ENCODE assay signal across 8 cellular contexts in the genomic region with DNA sequence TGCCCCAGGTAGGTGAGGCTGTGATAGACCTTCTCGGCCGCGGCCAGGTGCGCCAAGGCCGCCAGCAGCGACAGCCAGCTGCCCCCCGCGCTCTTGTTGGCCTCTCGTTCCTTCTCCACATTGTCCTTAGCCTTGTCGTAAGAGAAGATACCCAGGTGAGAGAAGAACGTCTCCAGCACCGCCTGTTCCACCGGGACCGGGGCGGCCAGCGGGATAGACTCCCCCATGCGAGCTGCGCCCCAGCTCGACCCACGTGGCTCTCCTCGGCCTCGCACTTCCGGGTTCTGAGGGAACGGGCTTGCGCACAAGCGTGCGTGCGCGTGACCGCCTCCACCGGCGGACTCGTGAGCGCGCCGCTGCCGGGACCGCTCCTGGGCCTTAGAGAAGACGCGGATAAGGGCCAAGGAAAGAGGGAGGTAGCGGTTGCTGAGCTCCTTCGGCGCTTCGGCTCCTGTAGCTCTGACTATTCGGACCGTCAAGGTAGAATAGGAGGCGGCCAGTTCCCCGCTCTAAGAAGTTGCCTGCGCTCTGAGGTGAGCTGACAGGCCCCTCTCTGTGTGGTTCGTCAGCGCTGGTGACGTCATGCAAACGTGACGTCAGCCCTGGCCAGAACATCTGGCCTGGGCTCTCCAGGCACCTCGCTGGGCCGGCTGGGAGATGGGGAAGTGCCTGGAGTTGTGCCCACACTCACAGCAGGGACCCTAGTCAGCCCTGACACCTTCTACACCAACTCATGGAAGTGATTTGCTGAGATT. TPM values are rescaled to one million over a fixed set of nuclear protein-coding genes. Genes with fewer than 3 reads are reported as not detected.
A peak's percentile ranks its signal among the peaks of the same experiment; 100 is the strongest.
DNase-seq lines count a peak whose midpoint lies in the region; ATAC-seq and TF ChIP-seq lines count a peak whose summit lies in the region.

A gene (minus strand): TSS at position 286 of the 755 bp plus-strand sequence. CDS start 59 bp downstream, at position 227.

- ATAC-seq in GM21528 (IDR thresholded peaks at IDR 0.05; ENCODE audit: low FRiP score, unreplicated experiment), result peak; percentile 96
- ATAC-seq in mucosa of descending colon, result peak; percentile 99

- H3K4me2 ChIP-seq in OCI-LY3 (ENCODE audit: low read length), result peak within 1 kb of the TSS; percentile 93

- no peaks in the 10 kb centered on the region for H4K20me1 ChIP-seq in OCI-LY3 (ENCODE audit: insufficient read depth, low read length)

- H3K4me3 ChIP-seq in OCI-LY3 (ENCODE audit: low read length) (peak within 1 kb of the TSS; percentile 97), mucosa of descending colon (peak within 1 kb of the TSS; percentile 48)

- intact Hi-C loops in mucosa of descending colon (cut with DNase I, micrococcal nuclease), result no loop called here

- no peaks in the 10 kb centered on the region for H3K9me3 ChIP-seq in OCI-LY3 (ENCODE audit: insufficient read depth, low read length)
- H3K9me3 ChIP-seq in mucosa of descending colon, result no peaks in the 10 kb centered on the region

- H2AFZ ChIP-seq in OCI-LY3 (ENCODE audit: low read depth, low read length), result peak within 1 kb of the TSS; percentile 87

- no peaks in the 10 kb centered on the region for H3K27me3 ChIP-seq in OCI-LY3 (ENCODE audit: low read depth, low read length)

- H3K9ac ChIP-seq in OCI-LY3 (ENCODE audit: low read length), result peak within 1 kb of the TSS; percentile 84

- H3K4me1 ChIP-seq in OCI-LY3 (ENCODE audit: low read length), result peaks cover 27% of the 10 kb centered on the region
- no peaks in the 10 kb centered on the region for H3K4me1 ChIP-seq in mucosa of descending colon (ENCODE audit: low read depth)

- DNase-seq in DMS114 treated with DMSO at 0.1 percent for 48 hours (lab: John Stamatoyannopoulos, UW; ENCODE audit: unreplicated experiment), result peak; percentile 87
- peak; percentile 85 for DNase-seq in HuH-7.5 (ENCODE audit: low spot score)
- DNase-seq in activated T-cell treated with anti-CD3 and anti-CD28 coated beads for 24 hours (ENCODE audit: low read depth), result peak; percentile 88
- peak; percentile 64 for DNase-seq in epithelial cell of prostate (ENCODE audit: low read depth, low spot score)
- DNase-seq in mucosa of descending colon, result peak; percentile 96
- peak; percentile 78 to 82 for DNase-seq in stimulated activated CD8-positive, alpha-beta memory T cell treated with anti-CD3 and anti-CD28 coated beads, Interleukin-4, amount 100 ng/mL, for 1 hour (ENCODE audit: low read depth in 2 of 2, low spot score in 1 of 2)

- TF ChIP-seq CTCF in OCI-LY3 (IDR thresholded peaks at IDR 0.05; ENCODE audit: low read depth, low read length) (no peak), mucosa of descending colon (IDR thresholded peaks at IDR 0.05) (no peak)

- peaks cover 27% of the 10 kb centered on the region for H3K79me2 ChIP-seq in OCI-LY3 (ENCODE audit: low read length)

- H3K27ac ChIP-seq in OCI-LY3 (ENCODE audit: low read length) (peak within 1 kb of the TSS; percentile 51), epithelial cell of prostate (peak within 1 kb of the TSS; percentile 73)

- H3K36me3 ChIP-seq in OCI-LY3 (replicated peaks; ENCODE audit: low read depth, low read length), result no peaks in the 10 kb centered on the region
- H3K36me3 ChIP-seq in mucosa of descending colon (ENCODE audit: low read depth), result no peaks in the 10 kb centered on the region

RNA-seq across cellular contexts. Expression of the gene that starts here (rescaled TPM):
- 1 to 10 TPM; 5.4 to 6.7 (median 5.4) TPM for total RNA-seq in mucosa of descending colon

Comparison
In these comparisons a context has a peak if more than half of its experiments do, and no peak if none do; other contexts are left out.
1. Peak in every context shown above with its lines: DNase-seq, ATAC-seq, H3K4me3 ChIP-seq and H3K27ac ChIP-seq.